19 cellular contexts compared by ENCODE assay signal in the genomic region with DNA sequence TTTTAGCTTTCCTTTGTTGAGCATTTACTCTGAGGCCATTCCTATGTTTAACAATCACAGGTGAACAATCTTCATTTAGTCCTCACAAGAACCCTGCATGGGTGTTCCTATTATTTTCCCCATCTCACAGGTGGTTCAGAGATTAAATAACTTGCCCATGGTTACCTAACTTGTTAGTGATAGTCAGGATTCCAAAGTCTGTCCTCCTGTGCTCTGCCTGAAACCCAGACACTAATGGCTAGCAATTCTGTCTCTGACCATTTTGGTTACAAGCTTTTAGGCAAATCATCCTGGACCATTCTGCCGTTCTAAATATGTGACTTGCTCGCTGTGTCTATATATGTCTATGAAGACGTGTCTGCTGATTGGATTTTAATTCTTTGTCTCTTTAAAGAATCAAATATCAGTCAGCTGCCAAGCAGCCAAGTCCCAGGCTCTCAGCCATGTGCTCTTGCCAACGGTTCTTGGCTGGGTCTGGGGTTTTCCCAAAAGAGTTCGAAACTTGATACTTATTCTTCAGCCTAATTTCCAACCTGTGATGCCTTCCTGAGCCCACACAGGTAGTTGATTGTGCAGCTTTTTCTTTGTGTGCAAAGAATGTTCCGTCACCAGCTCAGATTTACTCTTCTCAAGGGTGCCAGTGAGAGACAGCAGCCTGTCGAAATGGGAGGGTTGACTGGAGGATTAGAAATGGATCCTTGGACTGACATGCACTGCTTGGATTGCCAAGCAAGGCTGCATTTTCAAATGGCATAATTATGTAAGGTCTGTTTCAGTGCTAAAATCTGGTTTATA.
DNase-seq lines count a peak whose midpoint lies in the region; ATAC-seq, FAIRE-seq and TF ChIP-seq lines count a peak whose summit lies in the region.
"Had no signal": no experiment of that assay in that cellular context is flagged by ENCODE, and none has a peak within 500 bp of the region (broad histone marks: within the 10 kb centered on the region; RNA-seq: fewer than 3 reads in every experiment).

No MANE protein-coding gene starts in this region.

- TF ChIP-seq CTCF in body of pancreas (IDR thresholded peaks at IDR 0.05) (no peak), keratinocyte (optimal IDR thresholded peaks at IDR 0.05 in 1 of 3, IDR thresholded peaks at IDR 0.05 in 1 of 3, conservative IDR thresholded peaks at IDR 0.05 in 1 of 3; ENCODE audit: extremely low read depth in 1 of 3, insufficient read depth in 2 of 3, low read length in 3 of 3) (no peak), osteocyte (IDR thresholded peaks at IDR 0.05) (no peak), spleen (IDR thresholded peaks at IDR 0.05 in 8 of 11, conservative IDR thresholded peaks at IDR 0.05 in 3 of 11) (no peak)

- no peak overlapping the region for H3K4me2 ChIP-seq in keratinocyte (ENCODE audit: control insufficient read depth, extremely low read depth, insufficient read depth, low read depth, low read length)

- no peak overlapping the region for H3K27ac Mint-ChIP-seq in osteocyte (ENCODE audit: unreplicated experiment)
- H3K27ac Mint-ChIP-seq: activated B cell treated with CpG ODN at 0.5 μM for 24 hours; activated CD8-positive, alpha-beta memory T cell treated with anti-CD3 and anti-CD28 coated beads, Interleukin-2, amount 10 ng/mL, durations not matched to agents 7 days and 5 days; CD8-positive, alpha-beta memory T cell had no signal

- H3K27ac ChIP-seq in body of pancreas (no peak overlapping the region), keratinocyte (ENCODE audit: control insufficient read depth, insufficient read depth, low read length) (no peak overlapping the region), subcutaneous abdominal adipose tissue (ENCODE audit: low read depth, low read length) (peak overlapping the region; percentile 85), spleen (no peak overlapping the region)
- H3K27ac ChIP-seq: neutrophil had no signal

- no peaks in the 10 kb centered on the region for H3K27me3 Mint-ChIP-seq in osteocyte (ENCODE audit: unreplicated experiment)
- H3K27me3 Mint-ChIP-seq: activated B cell treated with CpG ODN at 0.5 μM for 24 hours; activated CD8-positive, alpha-beta memory T cell treated with anti-CD3 and anti-CD28 coated beads, Interleukin-2, amount 10 ng/mL, durations not matched to agents 7 days and 5 days had no signal

- no peaks in the 10 kb centered on the region for H3K27me3 ChIP-seq in body of pancreas
- no peaks in the 10 kb centered on the region for H3K27me3 ChIP-seq in keratinocyte (ENCODE audit: control insufficient read depth, extremely low read depth, insufficient read depth, low read length)
- H3K27me3 ChIP-seq in subcutaneous abdominal adipose tissue (ENCODE audit: control insufficient read depth in 5 of 5, insufficient read depth in 4 of 5, low read length in 5 of 5) = no peaks in the 10 kb centered on the region
- no peaks in the 10 kb centered on the region for H3K27me3 ChIP-seq in spleen (replicated peaks in 1 of 7)
- H3K27me3 ChIP-seq: neutrophil had no signal

- DNase-seq in Right ventricle myocardium inferior (ENCODE audit: missing footprints) = no peak
- no peak for DNase-seq in cardiac septum (ENCODE audit: low spot score)
- DNase-seq in body of pancreas = peak in 1 of 4 donors; percentile 28
- no peak for DNase-seq in keratinocyte (ENCODE audit: low read depth, low spot score)
- DNase-seq in osteocyte (ENCODE audit: extremely low spot score, unreplicated experiment) = no peak
- no peak for DNase-seq in spleen
- DNase-seq: activated B cell treated with CpG ODN at 0.5 μM for 24 hours; activated CD8-positive, alpha-beta memory T cell treated with anti-CD3 and anti-CD28 coated beads, Interleukin-2, amount 10 ng/mL, durations not matched to agents 7 days and 5 days; activated naive CD4-positive, alpha-beta T cell treated with anti-CD3 and anti-CD28 coated beads, Interleukin-2, amount 50 U/mL, for 16 hours; CD8-positive, alpha-beta memory T cell; H7; stimulated activated CD4-positive, alpha-beta T cell treated with anti-CD3 and anti-CD28 coated beads, Interleukin-12 subunit alpha, Interleukin-12 subunit beta, amount 100 ng/mL, for 4 hours; SW 1271 had no signal

- H3K9ac ChIP-seq in keratinocyte (ENCODE audit: control insufficient read depth, extremely low read depth, insufficient read depth, low read length) = no peak overlapping the region
- H3K9ac ChIP-seq in subcutaneous abdominal adipose tissue (ENCODE audit: low read length in 5 of 5) = peak overlapping the region in 1 of 5 donors; percentile 65

- H3K79me2 ChIP-seq in keratinocyte (ENCODE audit: control insufficient read depth, insufficient read depth, low read length) = no peaks in the 10 kb centered on the region

- ATAC-seq in Right ventricle myocardium inferior (peak; percentile 37), body of pancreas (peak; percentile 27), HG02623 (IDR thresholded peaks at IDR 0.05; ENCODE audit: unreplicated experiment) (no peak)
- ATAC-seq: activated CD8-positive, alpha-beta memory T cell treated with anti-CD3 and anti-CD28 coated beads, Interleukin-2, amount 10 ng/mL, durations not matched to agents 7 days and 5 days; Panc1 had no signal

- H3K4me1 Mint-ChIP-seq in osteocyte (ENCODE audit: unreplicated experiment) = no peaks in the 10 kb centered on the region
- H3K4me1 Mint-ChIP-seq: activated B cell treated with CpG ODN at 0.5 μM for 24 hours; activated CD8-positive, alpha-beta memory T cell treated with anti-CD3 and anti-CD28 coated beads, Interleukin-2, amount 10 ng/mL, durations not matched to agents 7 days and 5 days; CD8-positive, alpha-beta memory T cell had no signal

- no peak for FAIRE-seq in keratinocyte (lab: Jason Lieb, UNC)
- FAIRE-seq: endothelial cell of umbilical vein had no signal

- H3K4me3 ChIP-seq in body of pancreas (no peak overlapping the region), keratinocyte (ENCODE audit: control insufficient read depth in 2 of 3, extremely low read depth in 1 of 3, insufficient read depth in 2 of 3, low read depth in 1 of 3, low read length in 3 of 3) (no peak overlapping the region), subcutaneous abdominal adipose tissue (ENCODE audit: low read depth in 1 of 5, low read length in 5 of 5) (peak overlapping the region in 1 of 5 donors; percentile 23), spleen (no peak overlapping the region)
- H3K4me3 ChIP-seq: lung had no signal

- H3K9me3 ChIP-seq in body of pancreas (peaks cover 0 to 19% (median 0%) of the 10 kb centered on the region in 3 donors), keratinocyte (ENCODE audit: control insufficient read depth, low read depth, low read length) (peaks cover 2% of the 10 kb centered on the region), subcutaneous abdominal adipose tissue (ENCODE audit: control insufficient read depth in 5 of 5, low read length in 5 of 5) (peaks cover 0 to 29% (median 18%) of the 10 kb centered on the region in 5 donors), spleen (peaks cover 2 to 33% (median 23%) of the 10 kb centered on the region in 8 donors)

- intact Hi-C loops in Right ventricle myocardium inferior (cut with DNase I) = no loop called here
- intact Hi-C loops in cardiac septum (cut with DNase I) = no loop called here
- intact Hi-C loops in body of pancreas (cut with DNase I) = no loop called here
- intact Hi-C loops in spleen (cut with DNase I; ENCODE audit: low total_unique reads) = no loop called here

- H3K9me3 Mint-ChIP-seq in osteocyte (ENCODE audit: unreplicated experiment) = peaks cover 16% of the 10 kb centered on the region

- H3K4me1 ChIP-seq in body of pancreas = peaks cover 6% of the 10 kb centered on the region
- H3K4me1 ChIP-seq in keratinocyte (ENCODE audit: control insufficient read depth, extremely low read depth, insufficient read depth, low read length) = no peaks in the 10 kb centered on the region
- peaks cover 0 to 16% (median 11%) of the 10 kb centered on the region in 5 donors for H3K4me1 ChIP-seq in subcutaneous abdominal adipose tissue (ENCODE audit: control insufficient read depth in 5 of 5, insufficient read depth in 5 of 5, low read length in 5 of 5)
- no peaks in the 10 kb centered on the region for H3K4me1 ChIP-seq in spleen

- H2AFZ ChIP-seq in keratinocyte (ENCODE audit: control insufficient read depth, low read length) = peak overlapping the region; percentile 9

- no peak for TF ChIP-seq POLR2A in body of pancreas (IDR thresholded peaks at IDR 0.05)
- no peak for TF ChIP-seq POLR2A in spleen (IDR thresholded peaks at IDR 0.05)

- H3K9me1 ChIP-seq in keratinocyte (ENCODE audit: control insufficient read depth, extremely low read depth, insufficient read depth, low read length) = no peaks in the 10 kb centered on the region

- H3K4me3 Mint-ChIP-seq in osteocyte (ENCODE audit: unreplicated experiment) = no peak overlapping the region
- H3K4me3 Mint-ChIP-seq: activated B cell treated with CpG ODN at 0.5 μM for 24 hours; activated CD8-positive, alpha-beta memory T cell treated with anti-CD3 and anti-CD28 coated beads, Interleukin-2, amount 10 ng/mL, durations not matched to agents 7 days and 5 days; CD8-positive, alpha-beta memory T cell had no signal

- H3K36me3 Mint-ChIP-seq in osteocyte (ENCODE audit: unreplicated experiment) = peaks cover 10% of the 10 kb centered on the region
- H3K36me3 Mint-ChIP-seq: activated CD8-positive, alpha-beta memory T cell treated with anti-CD3 and anti-CD28 coated beads, Interleukin-2, amount 10 ng/mL, durations not matched to agents 7 days and 5 days had no signal

- dilution Hi-C loops in keratinocyte (cut with MboI; ENCODE audit: extremely low pct_ligation_motif_present, low sequenced_read_pairs) = no loop called here

- H4K20me1 ChIP-seq in keratinocyte (ENCODE audit: control insufficient read depth, extremely low read depth, insufficient read depth, low read length) = no peaks in the 10 kb centered on the region

- H3K36me3 ChIP-seq in body of pancreas (replicated peaks in 1 of 2; ENCODE audit: insufficient read depth in 1 of 2, low read depth in 2 of 2) (no peaks in the 10 kb centered on the region), keratinocyte (ENCODE audit: control insufficient read depth in 2 of 2, extremely low read depth in 1 of 2, insufficient read depth in 2 of 2, low read length in 2 of 2) (no peaks in the 10 kb centered on the region), subcutaneous abdominal adipose tissue (ENCODE audit: control insufficient read depth in 5 of 5, insufficient read depth in 5 of 5, low read length in 5 of 5) (no peaks in the 10 kb centered on the region), spleen (no peaks in the 10 kb centered on the region)
- H3K36me3 ChIP-seq: neutrophil had no signal

- WGBS in body of pancreas, 2 donors = 41 to 44% methylated on average over 7 of the region's 7 CpGs
- WGBS in spleen, 5 donors = 59 to 84% (median 76%) methylated on average over 7 of the region's 7 CpGs
